ENCODE assay signal across 10 cellular contexts in the genomic region with DNA sequence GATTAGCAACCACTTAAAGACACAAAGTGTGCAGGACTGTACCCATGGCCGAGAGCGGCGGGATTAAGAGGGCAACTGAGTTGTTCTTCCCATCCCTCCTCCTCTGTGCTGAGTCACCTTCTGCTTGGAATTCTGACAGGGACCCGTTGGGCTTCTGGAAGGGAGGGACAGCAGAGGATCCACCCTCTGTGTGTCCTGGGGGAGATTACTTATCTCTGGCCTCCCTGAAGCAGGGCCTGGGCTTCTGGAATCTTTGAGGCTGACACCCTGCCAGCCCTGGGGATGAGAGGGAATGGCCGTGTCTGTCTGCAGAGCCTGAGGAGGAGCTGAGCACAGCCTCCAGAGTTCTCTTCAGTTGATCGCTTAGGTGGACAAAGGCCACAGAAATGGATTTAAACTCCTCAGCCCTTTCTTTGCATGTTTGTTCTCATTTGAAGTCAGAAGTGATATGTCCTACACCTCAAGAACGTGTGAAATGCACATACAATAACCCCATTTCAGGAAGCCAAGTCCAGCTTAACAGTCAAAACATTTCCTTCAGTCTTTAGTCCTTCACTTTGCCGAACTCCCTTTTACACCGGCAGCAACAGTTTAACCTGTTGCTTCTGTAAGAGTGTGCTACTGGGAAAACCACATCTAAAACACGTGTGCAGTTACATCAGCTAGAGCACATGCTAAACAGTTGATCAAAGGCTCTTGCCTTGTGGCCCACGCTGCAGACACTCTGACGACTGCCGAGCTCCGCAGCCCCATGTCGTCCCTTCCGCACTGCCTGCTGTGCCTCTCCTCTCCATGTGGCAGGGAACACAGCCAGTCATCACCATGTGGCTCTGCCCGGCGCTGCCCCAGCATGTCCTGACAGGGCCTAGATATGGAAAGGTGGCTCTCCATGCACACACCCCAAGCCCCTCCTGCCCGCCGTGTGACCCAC. TPM values are rescaled to one million over a fixed set of nuclear protein-coding genes. Genes with fewer than 3 reads are reported as not detected.
DNase-seq lines count a peak whose midpoint lies in the region; ATAC-seq and TF ChIP-seq lines count a peak whose summit lies in the region.
"Had no signal": no experiment of that assay in that cellular context is flagged by ENCODE, and none has a peak within 500 bp of the region (broad histone marks: within the 10 kb centered on the region; RNA-seq: fewer than 3 reads in every experiment).

No MANE protein-coding gene starts in this region.

- DNase-seq in SW480 (ENCODE audit: low spot score) (peak; percentile 62), lower lobe of right lung (no peak), GM19238 (ENCODE audit: insufficient read length, low spot score) (no peak), mesenteric fat pad (ENCODE audit: low spot score) (no peak), GF-D8 (lab: John Stamatoyannopoulos, UW) (no peak), NCI-H1092 treated with DMSO at 0.1 percent for 48 hours (lab: John Stamatoyannopoulos, UW) (no peak)
- DNase-seq in activated T-cell treated with anti-CD3 and anti-CD28 coated beads, Interleukin-2, amount 50 U/mL, for 72 hours, result peak; percentile 82 to 85
- no peak for DNase-seq in stimulated activated naive B cell treated with anti-CD40 and anti-IgM and Interleukin-4, amounts not matched to agents 10 μg/mL and 1 μg/mL and 100 μg/mL, for 72 hours

- no peak for TF ChIP-seq CTCF in lower lobe of right lung (IDR thresholded peaks at IDR 0.05)

- peak overlapping the region; percentile 99 for H3K27ac Mint-ChIP-seq in activated T-cell treated with anti-CD3 and anti-CD28 coated beads, Interleukin-2, amount 50 U/mL, for 72 hours
- peak overlapping the region; percentile 90 for H3K27ac Mint-ChIP-seq in stimulated activated naive B cell treated with anti-CD40 and anti-IgM and Interleukin-4, amounts not matched to agents 10 μg/mL and 1 μg/mL and 100 μg/mL, for 72 hours

- peak overlapping the region; percentile 73 to 76 for H3K4me3 Mint-ChIP-seq in activated T-cell treated with anti-CD3 and anti-CD28 coated beads, Interleukin-2, amount 50 U/mL, for 72 hours
- H3K4me3 Mint-ChIP-seq in stimulated activated naive B cell treated with anti-CD40 and anti-IgM and Interleukin-4, amounts not matched to agents 10 μg/mL and 1 μg/mL and 100 μg/mL, for 72 hours, result no peak overlapping the region

- H3K36me3 Mint-ChIP-seq in activated T-cell treated with anti-CD3 and anti-CD28 coated beads, Interleukin-2, amount 50 U/mL, for 72 hours (ENCODE audit: insufficient read depth in 2 of 2), result peaks cover 42 to 78% of the 10 kb centered on the region in 2 donors
- H3K36me3 Mint-ChIP-seq in stimulated activated naive B cell treated with anti-CD40 and anti-IgM and Interleukin-4, amounts not matched to agents 10 μg/mL and 1 μg/mL and 100 μg/mL, for 72 hours, result peaks cover 64 to 93% of the 10 kb centered on the region in 2 donors

- H3K27me3 Mint-ChIP-seq in activated T-cell treated with anti-CD3 and anti-CD28 coated beads, Interleukin-2, amount 50 U/mL, for 72 hours (ENCODE audit: low read depth), result no peaks in the 10 kb centered on the region
- H3K27me3 Mint-ChIP-seq in stimulated activated naive B cell treated with anti-CD40 and anti-IgM and Interleukin-4, amounts not matched to agents 10 μg/mL and 1 μg/mL and 100 μg/mL, for 72 hours, result no peaks in the 10 kb centered on the region

- no peaks in the 10 kb centered on the region for H3K27me3 ChIP-seq in lower lobe of right lung (ENCODE audit: low read depth)

- no peak overlapping the region for H3K4me3 ChIP-seq in lower lobe of right lung

- no peaks in the 10 kb centered on the region for H3K9me3 ChIP-seq in lower lobe of right lung

- peaks cover 100% of the 10 kb centered on the region for H3K4me1 Mint-ChIP-seq in activated T-cell treated with anti-CD3 and anti-CD28 coated beads, Interleukin-2, amount 50 U/mL, for 72 hours (ENCODE audit: low read depth)
- peaks cover 64 to 97% of the 10 kb centered on the region in 2 donors for H3K4me1 Mint-ChIP-seq in stimulated activated naive B cell treated with anti-CD40 and anti-IgM and Interleukin-4, amounts not matched to agents 10 μg/mL and 1 μg/mL and 100 μg/mL, for 72 hours

- H3K9me3 Mint-ChIP-seq in activated T-cell treated with anti-CD3 and anti-CD28 coated beads, Interleukin-2, amount 50 U/mL, for 72 hours, result peaks cover 0 to 3% of the 10 kb centered on the region in 2 donors
- peaks cover 0 to 4% of the 10 kb centered on the region in 2 donors for H3K9me3 Mint-ChIP-seq in stimulated activated naive B cell treated with anti-CD40 and anti-IgM and Interleukin-4, amounts not matched to agents 10 μg/mL and 1 μg/mL and 100 μg/mL, for 72 hours

- intact Hi-C loops in lower lobe of right lung (cut with DNase I), result no loop called here

- peak; percentile 82 to 85 for ATAC-seq in activated T-cell treated with anti-CD3 and anti-CD28 coated beads, Interleukin-2, amount 50 U/mL, for 72 hours (replicated peaks in 1 of 2)
- ATAC-seq in lower lobe of right lung, result peak; percentile 15 to 29
- peak in 1 of 2 donors; percentile 23 for ATAC-seq in stimulated activated naive B cell treated with anti-CD40 and anti-IgM and Interleukin-4, amounts not matched to agents 10 μg/mL and 1 μg/mL and 100 μg/mL, for 72 hours (replicated peaks)

- H3K27ac ChIP-seq in lower lobe of right lung, result peak overlapping the region; percentile 31
- H3K27ac ChIP-seq: epithelial cell of prostate, parathyroid adenoma had no signal

- H3K4me1 ChIP-seq in lower lobe of right lung, result peaks cover 30% of the 10 kb centered on the region
- H3K4me1 ChIP-seq: parathyroid adenoma had no signal

- no peaks in the 10 kb centered on the region for H3K36me3 ChIP-seq in lower lobe of right lung

RNA-seq across cellular contexts. Expression of a gene that starts 55.7 kb away (rescaled TPM):
- total RNA-seq in activated T-cell treated with anti-CD3 and anti-CD28 coated beads, Interleukin-2, amount 50 U/mL, for 72 hours, result 100 to 1,000 TPM; 427 to 504 TPM
- total RNA-seq in lower lobe of right lung (61.9 TPM), mesenteric fat pad (22.0 TPM)

Comparison
In these comparisons a context has a peak if more than half of its experiments do, and no peak if none do; other contexts are left out.
1. DNase-seq: peak in SW480 (single experiment) and activated T-cell treated with anti-CD3 and anti-CD28 coated beads, Interleukin-2, amount 50 U/mL, for 72 hours (2 of 2); none in lower lobe of right lung (single experiment), stimulated activated naive B cell treated with anti-CD40 and anti-IgM and Interleukin-4, amounts not matched to agents 10 μg/mL and 1 μg/mL and 100 μg/mL, for 72 hours (single experiment), GM19238 (single experiment), mesenteric fat pad (single experiment), GF-D8 (single experiment) and NCI-H1092 treated with DMSO at 0.1 percent for 48 hours (single experiment).
2. H3K4me3 Mint-ChIP-seq: peak in activated T-cell treated with anti-CD3 and anti-CD28 coated beads, Interleukin-2, amount 50 U/mL, for 72 hours (2 of 2); none in stimulated activated naive B cell treated with anti-CD40 and anti-IgM and Interleukin-4, amounts not matched to agents 10 μg/mL and 1 μg/mL and 100 μg/mL, for 72 hours (0 of 2).